ENCODE assay signal across 1 cellular context in genomic region chr11:120184371-120184945, GRCh38.
TF ChIP-seq lines count a peak whose summit lies in the region.

No MANE protein-coding gene starts in this region.

TF ChIP-seq in HepG2, 621 proteins besides CTCF, POLR2A, EP300 and RAD21 (continued from another document and continues in another):
- TF ChIP-seq HNF1A (IDR thresholded peaks at IDR 0.05; ENCODE audit: low read depth) = no peak
- no peak for TF ChIP-seq HNF1A (CRISPR knock-in tag; IDR thresholded peaks at IDR 0.05; ENCODE audit: borderline replicate concordance)
- TF ChIP-seq ZBTB42 (CRISPR knock-in tag; IDR thresholded peaks at IDR 0.05) = no peak
- 0 out of 2 replicates have a peak, but pooled peaks have one; percentile 54 for TF ChIP-seq ZNF878 (CRISPR knock-in tag; IDR thresholded peaks at IDR 0.05)
- no peak for TF ChIP-seq RFX5 (IDR thresholded peaks at IDR 0.05; ENCODE audit: low read depth, low read length)
- no peak for TF ChIP-seq ZNF614 (CRISPR knock-in tag; IDR thresholded peaks at IDR 0.05; ENCODE audit: borderline replicate concordance)
- no peak for TF ChIP-seq ZNF713 (CRISPR knock-in tag; IDR thresholded peaks at IDR 0.05)
- TF ChIP-seq GPBP1L1 (CRISPR knock-in tag; IDR thresholded peaks at IDR 0.05) = no peak
- no peak for TF ChIP-seq ZHX1 (CRISPR knock-in tag; IDR thresholded peaks at IDR 0.05; ENCODE audit: low read depth)
- no peak for TF ChIP-seq ZNF7 (CRISPR knock-in tag; IDR thresholded peaks at IDR 0.05)
- TF ChIP-seq NR2F2 (IDR thresholded peaks at IDR 0.05; ENCODE audit: borderline replicate concordance, low read depth) = no peak
- TF ChIP-seq MED13 (CRISPR knock-in tag; IDR thresholded peaks at IDR 0.05) = no peak
- no peak for TF ChIP-seq NFIC (IDR thresholded peaks at IDR 0.05; ENCODE audit: low read length)
- TF ChIP-seq ZNF597 (CRISPR knock-in tag; IDR thresholded peaks at IDR 0.05) = no peak
- TF ChIP-seq NFYC (CRISPR knock-in tag; IDR thresholded peaks at IDR 0.05) = no peak
- no peak; the same call in 1 of the 2 replicates for TF ChIP-seq MAX (IDR thresholded peaks at IDR 0.05)
- no peak for TF ChIP-seq ZNF136 (CRISPR knock-in tag; IDR thresholded peaks at IDR 0.05; ENCODE audit: low read depth)
- no peak for TF ChIP-seq ADNP (CRISPR knock-in tag; IDR thresholded peaks at IDR 0.05)
- no peak for TF ChIP-seq MXI1 (IDR thresholded peaks at IDR 0.05; ENCODE audit: borderline replicate concordance, low read depth, low read length)
- TF ChIP-seq HOXA7 (CRISPR knock-in tag; IDR thresholded peaks at IDR 0.05) = no peak
- no peak for TF ChIP-seq ZNF260 (CRISPR knock-in tag; IDR thresholded peaks at IDR 0.05; ENCODE audit: borderline replicate concordance, low read depth)
- TF ChIP-seq ZNF354B (CRISPR knock-in tag; IDR thresholded peaks at IDR 0.05) = no peak
- TF ChIP-seq KLF12 (CRISPR knock-in tag; IDR thresholded peaks at IDR 0.05; ENCODE audit: borderline replicate concordance) = no peak
- TF ChIP-seq ZNF3 (CRISPR knock-in tag; IDR thresholded peaks at IDR 0.05) = no peak
- no peak for TF ChIP-seq ZNF674 (CRISPR knock-in tag; IDR thresholded peaks at IDR 0.05; ENCODE audit: low read depth)
- TF ChIP-seq KDM6A (CRISPR knock-in tag; IDR thresholded peaks at IDR 0.05; ENCODE audit: low read depth) = no peak
- TF ChIP-seq HMG20B (CRISPR knock-in tag; conservative IDR thresholded peaks at IDR 0.05) = no peak
- no peak for TF ChIP-seq MNT (IDR thresholded peaks at IDR 0.05)
- no peak for TF ChIP-seq ELF4 (CRISPR knock-in tag; IDR thresholded peaks at IDR 0.05; ENCODE audit: borderline replicate concordance)
- TF ChIP-seq SRSF9 (IDR thresholded peaks at IDR 0.05; ENCODE audit: borderline replicate concordance, insufficient read depth, low read depth, low read length, poor library complexity, severe bottlenecking) = no peak
- TF ChIP-seq ZNF280D (CRISPR knock-in tag; IDR thresholded peaks at IDR 0.05) = no peak
- peak; percentile 42; the same call in 1 of the 2 replicates for TF ChIP-seq MYPOP (CRISPR knock-in tag; IDR thresholded peaks at IDR 0.05)
- no peak for TF ChIP-seq MZF1 (CRISPR knock-in tag; IDR thresholded peaks at IDR 0.05; ENCODE audit: borderline replicate concordance)
- TF ChIP-seq CEBPG (CRISPR knock-in tag; IDR thresholded peaks at IDR 0.05) = no peak
- TF ChIP-seq NFRKB (IDR thresholded peaks at IDR 0.05) = no peak
- no peak for TF ChIP-seq FOXA3 (CRISPR knock-in tag; IDR thresholded peaks at IDR 0.05)
- peak; percentile 31; the same call in 1 of the 2 replicates for TF ChIP-seq ZNF512B (CRISPR knock-in tag; IDR thresholded peaks at IDR 0.05; ENCODE audit: borderline replicate concordance)
- TF ChIP-seq GFI1 (CRISPR knock-in tag; IDR thresholded peaks at IDR 0.05; ENCODE audit: borderline replicate concordance) = no peak
- TF ChIP-seq SMAD9 (CRISPR knock-in tag; IDR thresholded peaks at IDR 0.05) = no peak
- TF ChIP-seq ZC3H13 (CRISPR knock-in tag; IDR thresholded peaks at IDR 0.05) = no peak
- no peak for TF ChIP-seq SP5 (CRISPR knock-in tag; IDR thresholded peaks at IDR 0.05; ENCODE audit: borderline replicate concordance, low read depth)
- TF ChIP-seq NONO (IDR thresholded peaks at IDR 0.05) = no peak
- TF ChIP-seq NONO (CRISPR knock-in tag; conservative IDR thresholded peaks at IDR 0.05) = no peak
- TF ChIP-seq POLR2AphosphoS2 (IDR thresholded peaks at IDR 0.05; ENCODE audit: low read depth, low read length) = no peak
- no peak for TF ChIP-seq ZNF567 (CRISPR knock-in tag; IDR thresholded peaks at IDR 0.05; ENCODE audit: borderline replicate concordance)
- TF ChIP-seq TAF1 (CRISPR knock-in tag; IDR thresholded peaks at IDR 0.05) = no peak
- no peak for TF ChIP-seq PCBP1 (IDR thresholded peaks at IDR 0.05; ENCODE audit: borderline replicate concordance, low read depth, low read length)
- TF ChIP-seq ZSCAN20 (CRISPR knock-in tag; IDR thresholded peaks at IDR 0.05; ENCODE audit: borderline replicate concordance) = no peak
- TF ChIP-seq ZFP36L1 (CRISPR knock-in tag; IDR thresholded peaks at IDR 0.05) = no peak
